In the genomic region with DNA sequence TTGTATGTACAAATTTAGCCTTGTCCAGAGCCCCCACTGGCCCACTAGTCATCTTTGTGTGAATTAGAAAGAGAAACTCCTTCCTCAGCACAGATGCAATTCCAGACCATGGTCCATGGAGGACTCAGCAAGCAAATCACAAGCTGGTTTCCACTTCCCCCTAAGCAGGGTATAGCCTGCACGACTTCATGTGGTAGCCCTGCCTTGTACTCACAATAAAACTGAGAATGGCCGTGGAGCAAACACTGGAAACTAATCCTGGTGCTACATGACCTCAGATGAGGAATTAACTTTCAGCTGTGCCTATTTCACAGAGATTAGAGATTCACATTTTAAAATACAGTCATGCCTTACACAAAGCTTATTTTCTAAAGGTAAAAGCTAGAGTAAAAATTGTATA, we compare ENCODE assay signal across 24 cellular contexts. TPM values are rescaled to one million over a fixed set of nuclear protein-coding genes. Genes with fewer than 3 reads are reported as not detected.
"Had no signal": no experiment of that assay in that cellular context is flagged by ENCODE, and none has a peak within 500 bp of the region (broad histone marks: within the 10 kb centered on the region; RNA-seq: fewer than 3 reads in every experiment).

No MANE protein-coding gene starts in this region.

- H3K4me3 ChIP-seq: stomach, suprapubic skin, testis, thoracic aorta, thyroid gland, tibial artery, tibial nerve, transverse colon, upper lobe of left lung, upper lobe of right lung, uterus, vagina had no signal

- DNase-seq: stimulated activated CD4-positive, alpha-beta T cell treated with anti-CD3 and anti-CD28 coated beads, Interleukin-2, amount 100 ng/mL, for 48 hours; stimulated activated CD4-positive, alpha-beta T cell treated with anti-CD3 and anti-CD28 coated beads, Interleukin-4, amount 100 ng/mL, for 1 hour; stimulated activated CD4-positive, alpha-beta T cell treated with anti-CD3 and anti-CD28 coated beads, Interleukin-4, amount 100 ng/mL, for 24 hours; stimulated activated CD4-positive, alpha-beta T cell treated with anti-CD3 and anti-CD28 coated beads, Interleukin-4, amount 100 ng/mL, for 4 hours; stimulated activated CD8-positive, alpha-beta memory T cell treated with anti-CD3 and anti-CD28 coated beads, Interleukin-4, amount 100 ng/mL, for 48 hours; stimulated activated naive B cell treated with anti-CD40 and anti-IgM and Interleukin-4, amounts not matched to agents 10 μg/mL and 1 μg/mL and 100 μg/mL, for 72 hours; stimulated activated naive CD4-positive, alpha-beta T cell; stimulated activated naive CD4-positive, alpha-beta T cell treated with Interleukin-2 at 50 U/mL for 16 hours; stimulated activated naive CD8-positive, alpha-beta T cell treated with anti-CD3 and anti-CD28 coated beads, Interleukin-15, amount 100 ng/mL, for 72 hours; stimulated activated naive CD8-positive, alpha-beta T cell treated with anti-CD3 and anti-CD28 coated beads, Interleukin-15, Interleukin-2, amounts not matched to agents 100 U/mL and 50 U/mL, for 24 hours; stomach; substantia nigra; testis; thyroid gland; tibial artery; transverse colon; trophoblast cell; upper lobe of left lung; upper lobe of right lung; uterus had no signal

- H3K27me3 ChIP-seq: suprapubic skin, testis, thyroid gland, tibial nerve, transverse colon, upper lobe of left lung, upper lobe of right lung, uterus, vagina had no signal

- H3K36me3 ChIP-seq: stomach, suprapubic skin, thoracic aorta, thyroid gland, tibial artery, tibial nerve, transverse colon, upper lobe of left lung, upper lobe of right lung, uterus, vagina had no signal

- H3K9me3 ChIP-seq: stomach, suprapubic skin, testis, thoracic aorta, thyroid gland, tibial artery, tibial nerve, transverse colon, upper lobe of left lung, upper lobe of right lung, uterus, vagina had no signal

- H3K4me1 ChIP-seq: stomach, suprapubic skin, testis, thyroid gland, tibial artery, tibial nerve, transverse colon, upper lobe of left lung, upper lobe of right lung, uterus, vagina had no signal

- H3K27ac ChIP-seq: stomach, suprapubic skin, testis, thoracic aorta, thyroid gland, tibial artery, tibial nerve, transverse colon, upper lobe of left lung, upper lobe of right lung, uterus, vagina had no signal

RNA-seq across cellular contexts. Expression of a gene that starts 32.5 kb away (rescaled TPM):
- total RNA-seq: upper lobe of right lung had no signal
